Comparison of ENCODE assay signal across 8 cellular contexts in the genomic region with DNA sequence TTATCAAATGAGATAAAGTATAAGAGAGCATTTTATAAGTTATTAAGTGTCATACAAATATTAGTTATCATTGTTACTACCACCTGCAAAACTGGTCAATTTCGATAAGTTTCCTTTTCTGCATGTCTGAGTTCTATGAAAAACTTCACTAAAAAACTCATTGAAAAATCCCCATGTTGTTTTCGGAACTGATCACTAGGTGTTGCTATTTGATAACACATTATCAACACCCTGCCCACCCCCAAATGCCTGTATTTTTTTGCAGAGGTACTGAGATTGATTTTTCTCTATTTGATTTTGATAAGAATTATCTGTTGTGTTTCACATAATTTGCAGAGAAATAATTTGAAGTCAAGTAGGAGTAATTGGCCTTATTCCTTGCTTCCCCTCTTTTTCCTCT. TPM values are rescaled to one million over a fixed set of nuclear protein-coding genes. Genes with fewer than 3 reads are reported as not detected.
DNase-seq lines count a peak whose midpoint lies in the region; ATAC-seq and TF ChIP-seq lines count a peak whose summit lies in the region.

No MANE protein-coding gene starts in this region.

- WGBS in suprapubic skin = 7% methylated on average over 2 of the region's 2 CpGs
- 8 to 17% methylated on average over 2 of the region's 2 CpGs for WGBS in aorta, 2 donors

- TF ChIP-seq POLR2A in suprapubic skin (IDR thresholded peaks at IDR 0.05) = no peak

- H3K27me3 ChIP-seq in suprapubic skin (no peaks in the 10 kb centered on the region), aorta (ENCODE audit: control insufficient read depth in 1 of 2, insufficient read depth in 2 of 2, low read length in 1 of 2) (no peaks in the 10 kb centered on the region)

- peak; percentile 16 for DNase-seq in NCI-H1694 treated with DMSO at 0.1 percent for 48 hours (lab: John Stamatoyannopoulos, UW)
- DNase-seq in NCI-H1694 (lab: John Stamatoyannopoulos, UW) = no peak
- peak; percentile 48 for DNase-seq in OCI-M1 (lab: John Stamatoyannopoulos, UW)
- peak; percentile 57 for DNase-seq in fibroblast of pulmonary artery (ENCODE audit: low read depth)
- no peak for DNase-seq in suprapubic skin (ENCODE audit: low spot score in 2 of 2)
- DNase-seq in aorta = no peak

- intact Hi-C loops in aorta (cut with DNase I) = loop anchor here (1.0 to 10.0 kb wide), 3 partner anchors 212 to 290 kb away; no protein-coding TSS in a partner anchor

- H3K27ac ChIP-seq in suprapubic skin = no peak overlapping the region
- no peak overlapping the region for H3K27ac ChIP-seq in aorta (ENCODE audit: low read depth in 1 of 2, low read length in 2 of 2)

- peak; percentile 48 for TF ChIP-seq CTCF in fibroblast of pulmonary artery (IDR thresholded peaks at IDR 0.05; ENCODE audit: low read length, missing control alignments)
- peak; percentile 21 to 33 for TF ChIP-seq CTCF in suprapubic skin (IDR thresholded peaks at IDR 0.05)

- H3K9me3 ChIP-seq in suprapubic skin (no peaks in the 10 kb centered on the region), aorta (ENCODE audit: control insufficient read depth, low read length) (no peaks in the 10 kb centered on the region)

- ATAC-seq in GM18907 (IDR thresholded peaks at IDR 0.05; ENCODE audit: unreplicated experiment) (no peak), HG02973 (IDR thresholded peaks at IDR 0.05; ENCODE audit: unreplicated experiment) (no peak), aorta (ENCODE audit: low FRiP score) (no peak)

- H3K36me3 ChIP-seq in suprapubic skin (no peaks in the 10 kb centered on the region), aorta (ENCODE audit: control insufficient read depth in 1 of 2, insufficient read depth in 2 of 2, low read length in 1 of 2) (no peaks in the 10 kb centered on the region)

- H3K4me1 ChIP-seq in suprapubic skin (no peaks in the 10 kb centered on the region), aorta (ENCODE audit: control insufficient read depth in 1 of 2, insufficient read depth in 2 of 2, low read length in 2 of 2) (no peaks in the 10 kb centered on the region)

- H3K4me3 ChIP-seq in fibroblast of pulmonary artery (replicated peaks; ENCODE audit: low read depth, low read length) (no peak overlapping the region), suprapubic skin (no peak overlapping the region), aorta (ENCODE audit: low read length in 2 of 2) (no peak overlapping the region)

- no peak for TF ChIP-seq EP300 in suprapubic skin (IDR thresholded peaks at IDR 0.05)

RNA-seq across cellular contexts. Expression of gene DISP1, which starts 22.1 kb away (rescaled TPM):
- total RNA-seq in suprapubic skin (10 to 100 TPM in 2 of 4 donors, 1 to 10 TPM in 2; 8.3 to 20.9 (median 14.9) TPM), aorta (10 to 100 TPM in 1 of 2 donors, 1 to 10 TPM in 1; 8.4 to 11.4 TPM)
- 1 to 10 TPM in 1 of 2 donors, under 1 TPM in 1; 0.50 to 3.0 TPM for polyA plus RNA-seq in aorta

RNA-seq across cellular contexts. Expression of gene FAM177B, which starts 55.7 kb away (rescaled TPM):
- 1 to 10 TPM in 1 of 4 donors, not detected in 3; 2.0 TPM for total RNA-seq in suprapubic skin
- total RNA-seq in aorta = under 1 TPM in 1 of 2 donors, not detected in 1; 0.18 TPM
- polyA plus RNA-seq in aorta = 1 to 10 TPM in 1 of 2 donors, under 1 TPM in 1; 0.13 to 3.3 TPM

Comparison
In these comparisons a context has a peak if more than half of its experiments do, and no peak if none do; other contexts are left out.
1. DNase-seq: peak in NCI-H1694 treated with DMSO at 0.1 percent for 48 hours (single experiment), OCI-M1 (single experiment) and fibroblast of pulmonary artery (single experiment); none in NCI-H1694 (single experiment), suprapubic skin (0 of 2) and aorta (0 of 2).